Comparison of ENCODE assay signal across 29 cellular contexts in genomic region chr4:75495489-75495888, GRCh38. TPM values are rescaled to one million over a fixed set of nuclear protein-coding genes. Genes with fewer than 3 reads are reported as not detected.
DNase-seq lines count a peak whose midpoint lies in the region; ATAC-seq and TF ChIP-seq lines count a peak whose summit lies in the region.
"Had no signal": no experiment of that assay in that cellular context is flagged by ENCODE, and none has a peak within 500 bp of the region (broad histone marks: within the 10 kb centered on the region; RNA-seq: fewer than 3 reads in every experiment).

No MANE protein-coding gene starts in this region.

- no peaks in the 10 kb centered on the region for H3K27me3 ChIP-seq in spleen (replicated peaks in 1 of 7)
- H3K27me3 ChIP-seq in foreskin keratinocyte = no peaks in the 10 kb centered on the region
- H3K27me3 ChIP-seq in heart left ventricle = no peaks in the 10 kb centered on the region
- H3K27me3 ChIP-seq: BE2C had no signal

- ATAC-seq in natural killer cell = no peak
- ATAC-seq in natural killer cell treated with Interleukin-12 subunit alpha and Interleukin-12 subunit beta and Interleukin-15 and Interleukin-18, amount 100 ng/mL, for 72 hours = no peak
- no peak for ATAC-seq in activated T-helper 17 cell treated with anti-CD3 and anti-CD28 coated beads, Interleukin-2, amount 50 U/mL, for 72 hours (replicated peaks)
- ATAC-seq in foreskin keratinocyte = no peak
- no peak for ATAC-seq in HG03442 (IDR thresholded peaks at IDR 0.05; ENCODE audit: unreplicated experiment)
- no peak for ATAC-seq in heart left ventricle
- ATAC-seq: activated CD4-positive, alpha-beta T cell treated with anti-CD3 and anti-CD28 coated beads for 36 hours; activated CD8-positive, alpha-beta T cell treated with anti-CD3 and anti-CD28 coated beads, Interleukin-2, amount 10 ng/mL, durations not matched to agents 7 days and 5 days; effector memory CD8-positive, alpha-beta T cell; sciatic nerve had no signal

- H3K9me3 Mint-ChIP-seq in natural killer cell = no peaks in the 10 kb centered on the region
- no peaks in the 10 kb centered on the region for H3K9me3 Mint-ChIP-seq in natural killer cell treated with Interleukin-12 subunit alpha and Interleukin-12 subunit beta and Interleukin-15 and Interleukin-18, amount 100 ng/mL, for 72 hours
- H3K9me3 Mint-ChIP-seq in activated T-helper 17 cell treated with anti-CD3 and anti-CD28 coated beads, Interleukin-2, amount 50 U/mL, for 72 hours = peaks cover 3% of the 10 kb centered on the region

- no peak for DNase-seq in natural killer cell
- no peak for DNase-seq in natural killer cell treated with Interleukin-12 subunit alpha and Interleukin-12 subunit beta and Interleukin-15 and Interleukin-18, amount 100 ng/mL, for 72 hours (ENCODE audit: low spot score)
- DNase-seq in MV-4-11 (lab: John Stamatoyannopoulos, UW) = peak; percentile 46
- no peak for DNase-seq in spleen
- no peak for DNase-seq in foreskin keratinocyte
- DNase-seq in heart left ventricle = no peak
- DNase-seq: activated CD4-positive, alpha-beta T cell treated with anti-CD3 and anti-CD28 coated beads for 36 hours; activated CD8-positive, alpha-beta T cell treated with anti-CD3 and anti-CD28 coated beads, Interleukin-2, amount 10 ng/mL, durations not matched to agents 7 days and 5 days; activated effector memory CD4-positive, alpha-beta T cell treated with anti-CD3 and anti-CD28 coated beads, Interleukin-2, amount 50 U/mL, for 16 hours; activated naive CD8-positive, alpha-beta T cell treated with anti-CD3 and anti-CD28 coated beads, Interleukin-2, amount 10 ng/mL, durations not matched to agents 7 days and 5 days; BE2C; caudate nucleus; DMS79; effector memory CD8-positive, alpha-beta T cell; glutamatergic neuron; NCI-H146; NCI-H345; NCI-H774; occipital lobe; stimulated activated CD4-positive, alpha-beta T cell treated with anti-CD3 and anti-CD28 coated beads, Interleukin-4, amount 100 ng/mL, for 1 hour; substantia nigra had no signal

- TF ChIP-seq CTCF in natural killer cell (IDR thresholded peaks at IDR 0.05) (no peak), spleen (IDR thresholded peaks at IDR 0.05 in 8 of 11, conservative IDR thresholded peaks at IDR 0.05 in 3 of 11) (no peak), foreskin keratinocyte (conservative IDR thresholded peaks at IDR 0.05) (no peak), heart left ventricle (IDR thresholded peaks at IDR 0.05) (no peak)

- H3K27ac ChIP-seq in spleen (peak overlapping the region in 5 of 8 donors; percentile 35 to 67 (median 62)), foreskin keratinocyte (no peak overlapping the region), heart left ventricle (peak overlapping the region in 1 of 12 donors; percentile 63)
- H3K27ac ChIP-seq: coronary artery, prostate gland, VCaP had no signal

- H3K9me3 ChIP-seq in spleen (peaks cover 0 to 4% (median 0%) of the 10 kb centered on the region in 8 donors), heart left ventricle (peaks cover 0 to 14% (median 0%) of the 10 kb centered on the region in 12 donors)
- H3K9me3 ChIP-seq: BE2C, prostate gland had no signal

- no peak overlapping the region for H3K4me3 ChIP-seq in spleen
- no peak overlapping the region for H3K4me3 ChIP-seq in heart left ventricle
- H3K4me3 ChIP-seq: coronary artery, HAP-1, prostate gland had no signal

- no peak overlapping the region for H3K4me3 Mint-ChIP-seq in natural killer cell
- H3K4me3 Mint-ChIP-seq in natural killer cell treated with Interleukin-12 subunit alpha and Interleukin-12 subunit beta and Interleukin-15 and Interleukin-18, amount 100 ng/mL, for 72 hours = no peak overlapping the region
- H3K4me3 Mint-ChIP-seq in activated T-helper 17 cell treated with anti-CD3 and anti-CD28 coated beads, Interleukin-2, amount 50 U/mL, for 72 hours = no peak overlapping the region
- H3K4me3 Mint-ChIP-seq: activated CD4-positive, alpha-beta T cell treated with anti-CD3 and anti-CD28 coated beads for 36 hours; activated CD8-positive, alpha-beta T cell treated with anti-CD3 and anti-CD28 coated beads, Interleukin-2, amount 10 ng/mL, durations not matched to agents 7 days and 5 days; activated naive CD8-positive, alpha-beta T cell treated with anti-CD3 and anti-CD28 coated beads, Interleukin-2, amount 10 ng/mL, durations not matched to agents 7 days and 5 days; effector memory CD8-positive, alpha-beta T cell; type B pancreatic cell had no signal

- TF ChIP-seq POLR2A in spleen (IDR thresholded peaks at IDR 0.05) = no peak
- no peak for TF ChIP-seq POLR2A in heart left ventricle (IDR thresholded peaks at IDR 0.05)

- H3K36me3 Mint-ChIP-seq in natural killer cell = peaks cover 15% of the 10 kb centered on the region
- H3K36me3 Mint-ChIP-seq in natural killer cell treated with Interleukin-12 subunit alpha and Interleukin-12 subunit beta and Interleukin-15 and Interleukin-18, amount 100 ng/mL, for 72 hours = peaks cover 35% of the 10 kb centered on the region
- H3K36me3 Mint-ChIP-seq in activated T-helper 17 cell treated with anti-CD3 and anti-CD28 coated beads, Interleukin-2, amount 50 U/mL, for 72 hours (ENCODE audit: low read depth) = peaks cover 97% of the 10 kb centered on the region

- peak overlapping the region; percentile 39 to 55 for H3K27ac Mint-ChIP-seq in natural killer cell
- peak overlapping the region in 1 of 2 donors; percentile 73 for H3K27ac Mint-ChIP-seq in natural killer cell treated with Interleukin-12 subunit alpha and Interleukin-12 subunit beta and Interleukin-15 and Interleukin-18, amount 100 ng/mL, for 72 hours
- peak overlapping the region; percentile 10 for H3K27ac Mint-ChIP-seq in activated T-helper 17 cell treated with anti-CD3 and anti-CD28 coated beads, Interleukin-2, amount 50 U/mL, for 72 hours
- H3K27ac Mint-ChIP-seq: activated CD4-positive, alpha-beta T cell treated with anti-CD3 and anti-CD28 coated beads for 36 hours; activated CD8-positive, alpha-beta T cell treated with anti-CD3 and anti-CD28 coated beads, Interleukin-2, amount 10 ng/mL, durations not matched to agents 7 days and 5 days; activated naive CD8-positive, alpha-beta T cell treated with anti-CD3 and anti-CD28 coated beads, Interleukin-2, amount 10 ng/mL, durations not matched to agents 7 days and 5 days; type B pancreatic cell had no signal

- no peaks in the 10 kb centered on the region for H3K27me3 Mint-ChIP-seq in natural killer cell (ENCODE audit: low read depth in 2 of 2)
- H3K27me3 Mint-ChIP-seq in natural killer cell treated with Interleukin-12 subunit alpha and Interleukin-12 subunit beta and Interleukin-15 and Interleukin-18, amount 100 ng/mL, for 72 hours = no peaks in the 10 kb centered on the region
- no peaks in the 10 kb centered on the region for H3K27me3 Mint-ChIP-seq in activated T-helper 17 cell treated with anti-CD3 and anti-CD28 coated beads, Interleukin-2, amount 50 U/mL, for 72 hours
- H3K27me3 Mint-ChIP-seq: activated CD4-positive, alpha-beta T cell treated with anti-CD3 and anti-CD28 coated beads for 36 hours; activated naive CD8-positive, alpha-beta T cell treated with anti-CD3 and anti-CD28 coated beads, Interleukin-2, amount 10 ng/mL, durations not matched to agents 7 days and 5 days; effector memory CD8-positive, alpha-beta T cell; type B pancreatic cell had no signal

- peaks cover 37 to 46% of the 10 kb centered on the region in 2 donors for H3K4me1 Mint-ChIP-seq in natural killer cell
- H3K4me1 Mint-ChIP-seq in natural killer cell treated with Interleukin-12 subunit alpha and Interleukin-12 subunit beta and Interleukin-15 and Interleukin-18, amount 100 ng/mL, for 72 hours (ENCODE audit: low read depth in 2 of 2) = peaks cover 39 to 45% of the 10 kb centered on the region in 2 donors
- H3K4me1 Mint-ChIP-seq in activated T-helper 17 cell treated with anti-CD3 and anti-CD28 coated beads, Interleukin-2, amount 50 U/mL, for 72 hours = peaks cover 33% of the 10 kb centered on the region

- H3K4me1 ChIP-seq in spleen (peaks cover 0 to 40% (median 10%) of the 10 kb centered on the region in 6 donors), foreskin keratinocyte (peaks cover 5% of the 10 kb centered on the region), heart left ventricle (peaks cover 0 to 23% (median 2%) of the 10 kb centered on the region in 12 donors)
- H3K4me1 ChIP-seq: BE2C, prostate gland had no signal

- H3K36me3 ChIP-seq in spleen = peaks cover 0 to 94% (median 38%) of the 10 kb centered on the region in 6 donors
- peaks cover 0 to 80% (median 47%) of the 10 kb centered on the region in 9 donors for H3K36me3 ChIP-seq in heart left ventricle
- H3K36me3 ChIP-seq: prostate gland had no signal

- intact Hi-C loops in natural killer cell (cut with micrococcal nuclease) (no loop called here), spleen (cut with DNase I; ENCODE audit: low total_unique reads) (no loop called here), heart left ventricle (cut with DNase I) (no loop called here)

- 84 to 93% (median 91%) methylated on average over 2 of the region's 2 CpGs for WGBS in spleen, 5 donors
- 85 to 90% (median 88%) methylated on average over 2 of the region's 2 CpGs for WGBS in heart left ventricle, 4 donors

RNA-seq across cellular contexts. Expression of gene RCHY1, which starts 18.7 kb away (rescaled TPM):
- total RNA-seq in natural killer cell = 10 to 100 TPM; 38.7 to 52.4 (median 45.3) TPM
- total RNA-seq in natural killer cell treated with Interleukin-12 subunit alpha and Interleukin-12 subunit beta and Interleukin-15 and Interleukin-18, amount 100 ng/mL, for 72 hours = 10 to 100 TPM; 40.6 to 47.8 TPM
- total RNA-seq in activated T-helper 17 cell treated with anti-CD3 and anti-CD28 coated beads, Interleukin-2, amount 50 U/mL, for 72 hours = 10 to 100 TPM; 29.3 to 35.1 TPM
- total RNA-seq in spleen = 10 to 100 TPM; 36.0 to 51.2 (median 42.6) TPM
- 10 to 100 TPM in 2 of 3 donors, 1 to 10 TPM in 1; 9.4 to 24.2 (median 14.4) TPM for polyA plus RNA-seq in spleen
- 16.0 and 16.4 TPM in 2 replicates for total RNA-seq in foreskin keratinocyte
- polyA plus RNA-seq in foreskin keratinocyte = 9.9 and 11.0 TPM in 2 replicates
- 10 to 100 TPM; 24.1 to 54.1 (median 41.9) TPM for total RNA-seq in heart left ventricle
- polyA plus RNA-seq in heart left ventricle = 10 to 100 TPM; 17.7 to 35.1 TPM

RNA-seq across cellular contexts. Expression of gene THAP6, which starts 18.8 kb away (rescaled TPM):
- 10 to 100 TPM; 20.2 to 24.1 (median 21.8) TPM for total RNA-seq in natural killer cell
- 10 to 100 TPM; 15.9 to 25.0 TPM for total RNA-seq in natural killer cell treated with Interleukin-12 subunit alpha and Interleukin-12 subunit beta and Interleukin-15 and Interleukin-18, amount 100 ng/mL, for 72 hours
- total RNA-seq in activated T-helper 17 cell treated with anti-CD3 and anti-CD28 coated beads, Interleukin-2, amount 50 U/mL, for 72 hours = 10 to 100 TPM; 15.8 to 25.4 TPM
- 10 to 100 TPM; 17.9 to 42.0 (median 25.7) TPM for total RNA-seq in spleen
- 1 to 10 TPM; 3.1 to 5.3 (median 4.1) TPM for polyA plus RNA-seq in spleen
- total RNA-seq in foreskin keratinocyte = 9.3 and 9.4 TPM in 2 replicates
- polyA plus RNA-seq in foreskin keratinocyte = 3.3 and 4.2 TPM in 2 replicates
- total RNA-seq in heart left ventricle = 10 to 100 TPM; 10.9 to 22.6 (median 16.3) TPM
- 1 to 10 TPM; 6.5 TPM for polyA plus RNA-seq in heart left ventricle
